ENCODE assay signal across 22 cellular contexts in the genomic region with DNA sequence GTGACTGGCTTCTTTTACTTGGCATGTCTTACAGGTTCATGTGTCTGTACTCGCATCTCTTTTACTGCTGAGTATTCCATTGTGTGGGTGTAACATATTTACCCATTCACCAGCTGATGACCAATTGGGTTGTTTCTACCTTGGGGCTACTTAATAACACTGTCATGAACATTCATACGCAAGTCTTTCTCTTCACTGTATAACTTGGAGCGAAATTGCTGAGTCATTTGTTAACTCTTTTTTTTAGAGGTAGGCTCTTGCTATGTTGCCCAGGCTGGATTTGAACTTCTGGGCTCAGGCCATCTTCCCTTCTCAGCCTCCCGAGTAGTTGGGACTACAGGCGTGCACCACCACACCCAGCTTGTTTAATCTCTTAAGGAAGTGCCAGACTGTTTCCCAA. TPM values are rescaled to one million over a fixed set of nuclear protein-coding genes. Genes with fewer than 3 reads are reported as not detected.
DNase-seq lines count a peak whose midpoint lies in the region; ATAC-seq and TF ChIP-seq lines count a peak whose summit lies in the region.
"Had no signal": no experiment of that assay in that cellular context is flagged by ENCODE, and none has a peak within 500 bp of the region (broad histone marks: within the 10 kb centered on the region; RNA-seq: fewer than 3 reads in every experiment).

No MANE protein-coding gene starts in this region.

- H3K4me1 Mint-ChIP-seq in activated naive CD8-positive, alpha-beta T cell (ENCODE audit: low read depth), result peaks cover 39% of the 10 kb centered on the region
- H3K4me1 Mint-ChIP-seq in activated naive CD8-positive, alpha-beta T cell treated with anti-CD3 and anti-CD28 coated beads, Interleukin-2, amount 50 U/mL, for 24 hours, result peaks cover 24% of the 10 kb centered on the region
- peaks cover 35% of the 10 kb centered on the region for H3K4me1 Mint-ChIP-seq in central memory CD8-positive, alpha-beta T cell
- H3K4me1 Mint-ChIP-seq in osteocyte (ENCODE audit: unreplicated experiment), result peaks cover 25% of the 10 kb centered on the region

- H3K27ac Mint-ChIP-seq in activated naive CD8-positive, alpha-beta T cell, result peak overlapping the region; percentile 56
- H3K27ac Mint-ChIP-seq in activated naive CD8-positive, alpha-beta T cell treated with anti-CD3 and anti-CD28 coated beads, Interleukin-2, amount 50 U/mL, for 24 hours, result no peak overlapping the region
- peak overlapping the region; percentile 51 for H3K27ac Mint-ChIP-seq in central memory CD8-positive, alpha-beta T cell (ENCODE audit: low read depth)
- H3K27ac Mint-ChIP-seq in osteocyte (ENCODE audit: unreplicated experiment), result peak overlapping the region; percentile 50
- H3K27ac Mint-ChIP-seq: activated CD4-positive, alpha-beta T cell treated with anti-CD3 and anti-CD28 coated beads, Interleukin-2, amount 10 ng/mL, durations not matched to agents 24 days and 14 days had no signal

- no peak overlapping the region for H3K4me3 Mint-ChIP-seq in activated naive CD8-positive, alpha-beta T cell
- no peak overlapping the region for H3K4me3 Mint-ChIP-seq in activated naive CD8-positive, alpha-beta T cell treated with anti-CD3 and anti-CD28 coated beads, Interleukin-2, amount 50 U/mL, for 24 hours
- H3K4me3 Mint-ChIP-seq in central memory CD8-positive, alpha-beta T cell, result no peak overlapping the region
- no peak overlapping the region for H3K4me3 Mint-ChIP-seq in osteocyte (ENCODE audit: unreplicated experiment)
- H3K4me3 Mint-ChIP-seq: activated CD4-positive, alpha-beta T cell treated with anti-CD3 and anti-CD28 coated beads, Interleukin-2, amount 10 ng/mL, durations not matched to agents 24 days and 14 days; CD14-positive monocyte; neural crest cell had no signal

- DNase-seq in activated naive CD8-positive, alpha-beta T cell treated with anti-CD3 and anti-CD28 coated beads, Interleukin-2, amount 50 U/mL, for 24 hours, result no peak
- DNase-seq in RPMI7951 (ENCODE audit: low read depth) (peak; percentile 12), osteocyte (ENCODE audit: extremely low spot score, unreplicated experiment) (no peak), NCI-H187 (lab: John Stamatoyannopoulos, UW) (no peak), UCSD-AML1 (lab: John Stamatoyannopoulos, UW; ENCODE audit: unreplicated experiment) (no peak)
- no peak for DNase-seq in central memory CD8-positive, alpha-beta T cell (ENCODE audit: low spot score in 2 of 2)
- DNase-seq: ACHN; activated CD4-positive, alpha-beta T cell treated with anti-CD3 and anti-CD28 coated beads, Interleukin-2, amount 10 ng/mL, durations not matched to agents 24 days and 14 days; activated naive CD4-positive, alpha-beta T cell treated with anti-CD3 and anti-CD28 coated beads, Interleukin-2, amount 50 U/mL, for 16 hours; activated T-cell treated with anti-CD3 and anti-CD28 coated beads for 4 hours; esophagus squamous epithelium; Karpas-422; NCI-H1048; NCI-H2029 treated with DMSO at 0.1 percent for 48 hours; NCI-H446; stimulated activated CD4-positive, alpha-beta T cell treated with anti-CD3 and anti-CD28 coated beads, Interleukin-4, amount 100 ng/mL, for 4 hours; uterus had no signal

- no peak for ATAC-seq in activated naive CD8-positive, alpha-beta T cell treated with anti-CD3 and anti-CD28 coated beads, Interleukin-2, amount 50 U/mL, for 24 hours
- no peak for ATAC-seq in central memory CD8-positive, alpha-beta T cell (replicated peaks; ENCODE audit: extremely low read depth, poor library complexity, severe bottlenecking)
- ATAC-seq in GM21381 (IDR thresholded peaks at IDR 0.05; ENCODE audit: unreplicated experiment), result no peak

- H3K9me3 Mint-ChIP-seq in activated naive CD8-positive, alpha-beta T cell (ENCODE audit: low read depth), result no peaks in the 10 kb centered on the region
- H3K9me3 Mint-ChIP-seq in activated naive CD8-positive, alpha-beta T cell treated with anti-CD3 and anti-CD28 coated beads, Interleukin-2, amount 50 U/mL, for 24 hours, result no peaks in the 10 kb centered on the region
- no peaks in the 10 kb centered on the region for H3K9me3 Mint-ChIP-seq in central memory CD8-positive, alpha-beta T cell
- no peaks in the 10 kb centered on the region for H3K9me3 Mint-ChIP-seq in osteocyte (ENCODE audit: unreplicated experiment)
- H3K9me3 Mint-ChIP-seq: activated CD4-positive, alpha-beta T cell treated with anti-CD3 and anti-CD28 coated beads, Interleukin-2, amount 10 ng/mL, durations not matched to agents 24 days and 14 days; CD14-positive monocyte; neural crest cell had no signal

- no peaks in the 10 kb centered on the region for H3K27me3 Mint-ChIP-seq in activated naive CD8-positive, alpha-beta T cell
- H3K27me3 Mint-ChIP-seq in activated naive CD8-positive, alpha-beta T cell treated with anti-CD3 and anti-CD28 coated beads, Interleukin-2, amount 50 U/mL, for 24 hours, result no peaks in the 10 kb centered on the region
- no peaks in the 10 kb centered on the region for H3K27me3 Mint-ChIP-seq in central memory CD8-positive, alpha-beta T cell
- H3K27me3 Mint-ChIP-seq in osteocyte (ENCODE audit: unreplicated experiment), result no peaks in the 10 kb centered on the region
- H3K27me3 Mint-ChIP-seq: activated CD4-positive, alpha-beta T cell treated with anti-CD3 and anti-CD28 coated beads, Interleukin-2, amount 10 ng/mL, durations not matched to agents 24 days and 14 days had no signal

- peaks cover 11% of the 10 kb centered on the region for H3K36me3 Mint-ChIP-seq in activated naive CD8-positive, alpha-beta T cell
- H3K36me3 Mint-ChIP-seq in activated naive CD8-positive, alpha-beta T cell treated with anti-CD3 and anti-CD28 coated beads, Interleukin-2, amount 50 U/mL, for 24 hours (ENCODE audit: low read depth), result peaks cover 44% of the 10 kb centered on the region
- peaks cover 9% of the 10 kb centered on the region for H3K36me3 Mint-ChIP-seq in central memory CD8-positive, alpha-beta T cell (ENCODE audit: insufficient read depth)
- H3K36me3 Mint-ChIP-seq in osteocyte (ENCODE audit: unreplicated experiment), result peaks cover 28% of the 10 kb centered on the region

- TF ChIP-seq CTCF in osteocyte (IDR thresholded peaks at IDR 0.05), result no peak

RNA-seq across cellular contexts. Expression of gene PYCR2, which starts 6.5 kb away (rescaled TPM):
- 31.2 and 38.9 TPM in 2 replicates for total RNA-seq in RPMI7951 (2014; rRNA removed; shearing (Covaris generic))
- total RNA-seq in osteocyte, result 59.3 and 60.3 TPM in 2 replicates

RNA-seq across cellular contexts. Expression of gene LEFTY2, which starts 23.5 kb away (rescaled TPM):
- not detected in 2 replicates for total RNA-seq in RPMI7951 (2014; rRNA removed; shearing (Covaris generic))
- total RNA-seq in osteocyte, result 0.43 TPM in 1 of 2 replicates, not detected in the other
- total RNA-seq: activated CD4-positive, alpha-beta T cell treated with anti-CD3 and anti-CD28 coated beads, Interleukin-2, amount 10 ng/mL, durations not matched to agents 24 days and 14 days; esophagus squamous epithelium; HT-29; neural crest cell had no signal

RNA-seq across cellular contexts. Expression of gene LEFTY1, which starts 28.6 kb away (rescaled TPM):
- total RNA-seq in RPMI7951 (2014; rRNA removed; shearing (Covaris generic)), result not detected in 2 replicates
- 0.24 and 0.40 TPM in 2 replicates for total RNA-seq in osteocyte
- total RNA-seq: activated CD4-positive, alpha-beta T cell treated with anti-CD3 and anti-CD28 coated beads, Interleukin-2, amount 10 ng/mL, durations not matched to agents 24 days and 14 days; esophagus squamous epithelium had no signal

RNA-seq across cellular contexts. Expression of gene TMEM63A, which starts 35.4 kb away (rescaled TPM):
- 7.6 and 8.2 TPM in 2 replicates for total RNA-seq in RPMI7951 (2014; rRNA removed; shearing (Covaris generic))
- total RNA-seq in osteocyte, result 50.8 and 54.8 TPM in 2 replicates
